In the genomic region with DNA sequence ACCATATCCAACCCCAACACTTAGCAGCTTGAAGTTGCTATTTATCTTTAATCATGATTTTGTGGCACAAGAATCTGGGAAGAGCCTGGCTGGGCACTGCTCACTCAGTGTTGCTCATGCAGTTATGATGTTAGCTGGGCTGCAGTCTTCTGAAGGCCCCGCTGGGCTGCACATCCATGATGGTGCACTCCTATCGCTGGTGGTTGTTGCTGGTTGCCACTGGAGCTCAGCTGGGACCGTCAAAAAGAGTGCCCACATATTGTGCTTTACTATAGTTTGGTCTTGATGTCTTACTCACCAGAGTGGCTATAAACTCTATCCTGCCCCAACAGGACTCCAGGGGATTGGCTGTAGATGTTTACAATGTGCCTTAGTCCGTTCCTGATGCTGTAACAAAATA, we compare ENCODE assay signal across 7 cellular contexts.
"Had no signal": no experiment of that assay in that cellular context is flagged by ENCODE, and none has a peak within 500 bp of the region (broad histone marks: within the 10 kb centered on the region; RNA-seq: fewer than 3 reads in every experiment).

No MANE protein-coding gene starts in this region.

- H3K27me3 Mint-ChIP-seq: IgD-negative memory B cell had no signal

- H3K36me3 Mint-ChIP-seq: IgD-negative memory B cell had no signal

- H3K4me3 Mint-ChIP-seq: IgD-negative memory B cell had no signal

- DNase-seq: IMR-90, KBM-7, KG1 had no signal

- H3K27ac ChIP-seq: HL-60, KMS-11 had no signal

- H3K4me1 Mint-ChIP-seq: IgD-negative memory B cell had no signal

- H3K4me3 ChIP-seq: K562 had no signal
